Comparison of ENCODE assay signal across 9 cellular contexts in genomic region chr17:51860934-51861561, GRCh38.
DNase-seq lines count a peak whose midpoint lies in the region; ATAC-seq and TF ChIP-seq lines count a peak whose summit lies in the region.
"Had no signal": no experiment of that assay in that cellular context is flagged by ENCODE, and none has a peak within 500 bp of the region (broad histone marks: within the 10 kb centered on the region; RNA-seq: fewer than 3 reads in every experiment).

No MANE protein-coding gene starts in this region.

- DNase-seq in NCI-H526 (lab: John Stamatoyannopoulos, UW) (peak; percentile 2 to 55), NCI-H526 treated with DMSO at 0.1 percent for 48 hours (lab: John Stamatoyannopoulos, UW) (no peak), OCI-LY7 (ENCODE audit: low spot score) (peak; percentile 22), foreskin fibroblast (no peak), smooth muscle cell (lab: John Stamatoyannopoulos, UW; ENCODE audit: unreplicated experiment) (no peak), UCSD-AML1 (lab: John Stamatoyannopoulos, UW; ENCODE audit: unreplicated experiment) (no peak), posterior vena cava (ENCODE audit: low spot score) (no peak)

- H3K4me3 ChIP-seq in OCI-LY7 (ENCODE audit: low read depth, low read length, poor library complexity, severe bottlenecking) (no peak overlapping the region), foreskin fibroblast (ENCODE audit: low read depth in 1 of 2, low read length in 2 of 2) (no peak overlapping the region), smooth muscle cell (no peak overlapping the region)
- H3K4me3 ChIP-seq: BLaER1 treated with 17β-estradiol and CSF1 and Interleukin-3, amounts not matched to agents 10 nM and 100 nM had no signal

- no peaks in the 10 kb centered on the region for H3K79me2 ChIP-seq in OCI-LY7 (ENCODE audit: insufficient read depth, low read depth, low read length)
- H3K79me2 ChIP-seq in smooth muscle cell (ENCODE audit: low read depth): no peaks in the 10 kb centered on the region

- peak; percentile 47 for ATAC-seq in HG02642 (IDR thresholded peaks at IDR 0.05; ENCODE audit: poor library complexity, unreplicated experiment)

- CTCF ChIA-PET in OCI-LY7 (lab: Charles Lee; ENCODE audit: unreplicated experiment): no interaction called here

- H3K27me3 ChIP-seq in smooth muscle cell (ENCODE audit: low read depth): peaks cover under 1% of the 10 kb centered on the region
- H3K27me3 ChIP-seq: BLaER1 treated with 17β-estradiol and CSF1 and Interleukin-3, amounts not matched to agents 10 nM and 100 nM had no signal

- 13% methylated on average over 6 of the region's 6 CpGs for WGBS in smooth muscle cell (ENCODE audit: low lambda C conversion rate)

- H2AFZ ChIP-seq in OCI-LY7 (ENCODE audit: low read length): no peak overlapping the region
- no peak overlapping the region for H2AFZ ChIP-seq in smooth muscle cell (ENCODE audit: low read depth)

- H3K27ac ChIP-seq in OCI-LY7 (ENCODE audit: low read depth, low read length, poor library complexity, severe bottlenecking) (no peak overlapping the region), smooth muscle cell (ENCODE audit: low read depth) (no peak overlapping the region)
- H3K27ac ChIP-seq: BLaER1 treated with 17β-estradiol and CSF1 and Interleukin-3, amounts not matched to agents 10 nM and 100 nM had no signal

- H3K36me3 ChIP-seq in OCI-LY7 (ENCODE audit: insufficient read depth, low read length) (no peaks in the 10 kb centered on the region), smooth muscle cell (ENCODE audit: low read depth) (no peaks in the 10 kb centered on the region)
- H3K36me3 ChIP-seq: BLaER1 treated with 17β-estradiol and CSF1 and Interleukin-3, amounts not matched to agents 10 nM and 100 nM had no signal

- no peak overlapping the region for H3K4me2 ChIP-seq in OCI-LY7 (ENCODE audit: low read length)
- no peak overlapping the region for H3K4me2 ChIP-seq in smooth muscle cell
- H3K4me2 ChIP-seq: BLaER1 treated with 17β-estradiol and CSF1 and Interleukin-3, amounts not matched to agents 10 nM and 100 nM had no signal

- H4K20me1 ChIP-seq in OCI-LY7 (ENCODE audit: insufficient read depth, low read length): no peaks in the 10 kb centered on the region
- no peaks in the 10 kb centered on the region for H4K20me1 ChIP-seq in smooth muscle cell (ENCODE audit: low read depth)
- H4K20me1 ChIP-seq: BLaER1 treated with 17β-estradiol and CSF1 and Interleukin-3, amounts not matched to agents 10 nM and 100 nM had no signal

- H3K9me2 ChIP-seq in OCI-LY7 (ENCODE audit: insufficient read depth, low read length): no peaks in the 10 kb centered on the region

- H3K4me1 ChIP-seq in OCI-LY7 (ENCODE audit: insufficient read depth, low read length, poor library complexity, severe bottlenecking) (no peaks in the 10 kb centered on the region), smooth muscle cell (ENCODE audit: low read depth) (no peaks in the 10 kb centered on the region)
- H3K4me1 ChIP-seq: BLaER1 treated with 17β-estradiol and CSF1 and Interleukin-3, amounts not matched to agents 10 nM and 100 nM had no signal

- intact Hi-C loops in OCI-LY7 (cut with micrococcal nuclease; ENCODE audit: unreplicated experiment) (no loop called here), posterior vena cava (cut with DNase I) (no loop called here)

- H3K9me3 ChIP-seq in OCI-LY7 (ENCODE audit: low read length) (no peaks in the 10 kb centered on the region), smooth muscle cell (replicated peaks; ENCODE audit: low read depth) (no peaks in the 10 kb centered on the region)
- H3K9me3 ChIP-seq: BLaER1 treated with 17β-estradiol and CSF1 and Interleukin-3, amounts not matched to agents 10 nM and 100 nM had no signal

- POLR2A ChIA-PET in OCI-LY7 (lab: Charles Lee): no interaction called here

- H3F3A ChIP-seq in smooth muscle cell (ENCODE audit: low read depth): no peaks in the 10 kb centered on the region

- TF ChIP-seq CTCF in OCI-LY7 (conservative IDR thresholded peaks at IDR 0.05; ENCODE audit: low read length) (peak; percentile 74), foreskin fibroblast (IDR thresholded peaks at IDR 0.05; ENCODE audit: low read depth, low read length) (peak; percentile 35), smooth muscle cell (IDR thresholded peaks at IDR 0.05; ENCODE audit: borderline replicate concordance, insufficient read depth, poor library complexity, severe bottlenecking) (peak; percentile 61)

- BruUV-seq in OCI-LY7 (replicated peaks; lab: Mats Ljungman, UMichigan): no TSS peak

- H3K9ac ChIP-seq in smooth muscle cell (ENCODE audit: low read depth): no peak overlapping the region
- H3K9ac ChIP-seq: BLaER1 treated with 17β-estradiol and CSF1 and Interleukin-3, amounts not matched to agents 10 nM and 100 nM had no signal

Comparison
In these comparisons a context has a peak if more than half of its experiments do, and no peak if none do; other contexts are left out.
1. DNase-seq: peak in NCI-H526 (2 of 2) and OCI-LY7 (single experiment); none in NCI-H526 treated with DMSO at 0.1 percent for 48 hours (single experiment), foreskin fibroblast (0 of 2), smooth muscle cell (single experiment), UCSD-AML1 (single experiment) and posterior vena cava (single experiment).
2. Peak in every context shown above with its lines, with median percentiles within 50 percentile points of each other: CTCF ChIP-seq.